Comparison of ENCODE assay signal across 1 cellular context in the genomic region with DNA sequence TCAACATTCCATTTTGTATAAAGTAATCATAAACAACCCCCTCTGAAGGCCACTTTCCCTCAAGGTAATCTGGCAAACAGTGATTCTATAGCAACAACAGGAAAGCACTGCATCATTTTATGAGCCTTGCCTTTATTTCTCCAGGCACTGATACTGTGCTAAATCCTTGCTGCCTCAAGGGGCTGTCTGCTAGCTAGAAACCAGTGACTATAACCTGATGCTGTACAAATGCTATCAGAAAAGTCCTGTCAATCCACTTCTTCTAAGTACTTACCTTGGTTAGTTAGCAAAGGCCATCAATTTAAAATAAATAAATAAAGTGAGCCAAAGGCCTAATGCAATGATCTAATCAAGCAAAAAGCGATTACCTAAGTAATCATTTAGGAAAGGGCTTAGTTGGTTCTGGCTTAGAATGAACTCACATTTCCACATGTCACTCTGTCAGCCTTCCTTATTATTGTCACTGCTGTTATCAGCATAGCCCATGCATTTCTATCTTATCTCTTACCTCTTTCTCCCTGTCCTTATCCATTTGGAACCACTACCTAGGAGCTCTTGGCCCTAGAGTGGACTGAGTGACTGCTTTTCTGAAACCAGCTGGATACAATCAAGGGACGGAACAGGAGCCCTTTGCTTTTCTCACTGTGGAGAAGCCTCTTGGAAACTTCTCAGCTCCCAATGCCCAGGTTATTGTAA.
TF ChIP-seq lines count a peak whose summit lies in the region.

No MANE protein-coding gene starts in this region.

TF ChIP-seq in K562, 482 proteins besides CTCF, POLR2A, EP300 and RAD21 (continued from another document and continues in another):
- TF ChIP-seq, protein P1, sequence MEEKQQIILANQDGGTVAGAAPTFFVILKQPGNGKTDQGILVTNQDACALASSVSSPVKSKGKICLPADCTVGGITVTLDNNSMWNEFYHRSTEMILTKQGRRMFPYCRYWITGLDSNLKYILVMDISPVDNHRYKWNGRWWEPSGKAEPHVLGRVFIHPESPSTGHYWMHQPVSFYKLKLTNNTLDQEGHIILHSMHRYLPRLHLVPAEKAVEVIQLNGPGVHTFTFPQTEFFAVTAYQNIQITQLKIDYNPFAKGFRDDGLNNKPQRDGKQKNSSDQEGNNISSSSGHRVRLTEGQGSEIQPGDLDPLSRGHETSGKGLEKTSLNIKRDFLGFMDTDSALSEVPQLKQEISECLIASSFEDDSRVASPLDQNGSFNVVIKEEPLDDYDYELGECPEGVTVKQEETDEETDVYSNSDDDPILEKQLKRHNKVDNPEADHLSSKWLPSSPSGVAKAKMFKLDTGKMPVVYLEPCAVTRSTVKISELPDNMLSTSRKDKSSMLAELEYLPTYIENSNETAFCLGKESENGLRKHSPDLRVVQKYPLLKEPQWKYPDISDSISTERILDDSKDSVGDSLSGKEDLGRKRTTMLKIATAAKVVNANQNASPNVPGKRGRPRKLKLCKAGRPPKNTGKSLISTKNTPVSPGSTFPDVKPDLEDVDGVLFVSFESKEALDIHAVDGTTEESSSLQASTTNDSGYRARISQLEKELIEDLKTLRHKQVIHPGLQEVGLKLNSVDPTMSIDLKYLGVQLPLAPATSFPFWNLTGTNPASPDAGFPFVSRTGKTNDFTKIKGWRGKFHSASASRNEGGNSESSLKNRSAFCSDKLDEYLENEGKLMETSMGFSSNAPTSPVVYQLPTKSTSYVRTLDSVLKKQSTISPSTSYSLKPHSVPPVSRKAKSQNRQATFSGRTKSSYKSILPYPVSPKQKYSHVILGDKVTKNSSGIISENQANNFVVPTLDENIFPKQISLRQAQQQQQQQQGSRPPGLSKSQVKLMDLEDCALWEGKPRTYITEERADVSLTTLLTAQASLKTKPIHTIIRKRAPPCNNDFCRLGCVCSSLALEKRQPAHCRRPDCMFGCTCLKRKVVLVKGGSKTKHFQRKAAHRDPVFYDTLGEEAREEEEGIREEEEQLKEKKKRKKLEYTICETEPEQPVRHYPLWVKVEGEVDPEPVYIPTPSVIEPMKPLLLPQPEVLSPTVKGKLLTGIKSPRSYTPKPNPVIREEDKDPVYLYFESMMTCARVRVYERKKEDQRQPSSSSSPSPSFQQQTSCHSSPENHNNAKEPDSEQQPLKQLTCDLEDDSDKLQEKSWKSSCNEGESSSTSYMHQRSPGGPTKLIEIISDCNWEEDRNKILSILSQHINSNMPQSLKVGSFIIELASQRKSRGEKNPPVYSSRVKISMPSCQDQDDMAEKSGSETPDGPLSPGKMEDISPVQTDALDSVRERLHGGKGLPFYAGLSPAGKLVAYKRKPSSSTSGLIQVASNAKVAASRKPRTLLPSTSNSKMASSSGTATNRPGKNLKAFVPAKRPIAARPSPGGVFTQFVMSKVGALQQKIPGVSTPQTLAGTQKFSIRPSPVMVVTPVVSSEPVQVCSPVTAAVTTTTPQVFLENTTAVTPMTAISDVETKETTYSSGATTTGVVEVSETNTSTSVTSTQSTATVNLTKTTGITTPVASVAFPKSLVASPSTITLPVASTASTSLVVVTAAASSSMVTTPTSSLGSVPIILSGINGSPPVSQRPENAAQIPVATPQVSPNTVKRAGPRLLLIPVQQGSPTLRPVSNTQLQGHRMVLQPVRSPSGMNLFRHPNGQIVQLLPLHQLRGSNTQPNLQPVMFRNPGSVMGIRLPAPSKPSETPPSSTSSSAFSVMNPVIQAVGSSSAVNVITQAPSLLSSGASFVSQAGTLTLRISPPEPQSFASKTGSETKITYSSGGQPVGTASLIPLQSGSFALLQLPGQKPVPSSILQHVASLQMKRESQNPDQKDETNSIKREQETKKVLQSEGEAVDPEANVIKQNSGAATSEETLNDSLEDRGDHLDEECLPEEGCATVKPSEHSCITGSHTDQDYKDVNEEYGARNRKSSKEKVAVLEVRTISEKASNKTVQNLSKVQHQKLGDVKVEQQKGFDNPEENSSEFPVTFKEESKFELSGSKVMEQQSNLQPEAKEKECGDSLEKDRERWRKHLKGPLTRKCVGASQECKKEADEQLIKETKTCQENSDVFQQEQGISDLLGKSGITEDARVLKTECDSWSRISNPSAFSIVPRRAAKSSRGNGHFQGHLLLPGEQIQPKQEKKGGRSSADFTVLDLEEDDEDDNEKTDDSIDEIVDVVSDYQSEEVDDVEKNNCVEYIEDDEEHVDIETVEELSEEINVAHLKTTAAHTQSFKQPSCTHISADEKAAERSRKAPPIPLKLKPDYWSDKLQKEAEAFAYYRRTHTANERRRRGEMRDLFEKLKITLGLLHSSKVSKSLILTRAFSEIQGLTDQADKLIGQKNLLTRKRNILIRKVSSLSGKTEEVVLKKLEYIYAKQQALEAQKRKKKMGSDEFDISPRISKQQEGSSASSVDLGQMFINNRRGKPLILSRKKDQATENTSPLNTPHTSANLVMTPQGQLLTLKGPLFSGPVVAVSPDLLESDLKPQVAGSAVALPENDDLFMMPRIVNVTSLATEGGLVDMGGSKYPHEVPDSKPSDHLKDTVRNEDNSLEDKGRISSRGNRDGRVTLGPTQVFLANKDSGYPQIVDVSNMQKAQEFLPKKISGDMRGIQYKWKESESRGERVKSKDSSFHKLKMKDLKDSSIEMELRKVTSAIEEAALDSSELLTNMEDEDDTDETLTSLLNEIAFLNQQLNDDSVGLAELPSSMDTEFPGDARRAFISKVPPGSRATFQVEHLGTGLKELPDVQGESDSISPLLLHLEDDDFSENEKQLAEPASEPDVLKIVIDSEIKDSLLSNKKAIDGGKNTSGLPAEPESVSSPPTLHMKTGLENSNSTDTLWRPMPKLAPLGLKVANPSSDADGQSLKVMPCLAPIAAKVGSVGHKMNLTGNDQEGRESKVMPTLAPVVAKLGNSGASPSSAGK (IDR thresholded peaks at IDR 0.05): no peak
- no peak for TF ChIP-seq NFE2 (IDR thresholded peaks at IDR 0.05; ENCODE audit: low read depth)
- TF ChIP-seq JUN (IDR thresholded peaks at IDR 0.05; ENCODE audit: borderline replicate concordance, low read depth, low read length): no peak
- TF ChIP-seq JUN (CRISPR knock-in tag; IDR thresholded peaks at IDR 0.05; ENCODE audit: borderline replicate concordance): no peak
- no peak for TF ChIP-seq NR3C1 (CRISPR knock-in tag; IDR thresholded peaks at IDR 0.05)
- TF ChIP-seq CHD4 (IDR thresholded peaks at IDR 0.05; ENCODE audit: insufficient read depth, insufficient replicate concordance, low read depth, low read length, poor library complexity, severe bottlenecking): no peak
- TF ChIP-seq, protein P2, sequence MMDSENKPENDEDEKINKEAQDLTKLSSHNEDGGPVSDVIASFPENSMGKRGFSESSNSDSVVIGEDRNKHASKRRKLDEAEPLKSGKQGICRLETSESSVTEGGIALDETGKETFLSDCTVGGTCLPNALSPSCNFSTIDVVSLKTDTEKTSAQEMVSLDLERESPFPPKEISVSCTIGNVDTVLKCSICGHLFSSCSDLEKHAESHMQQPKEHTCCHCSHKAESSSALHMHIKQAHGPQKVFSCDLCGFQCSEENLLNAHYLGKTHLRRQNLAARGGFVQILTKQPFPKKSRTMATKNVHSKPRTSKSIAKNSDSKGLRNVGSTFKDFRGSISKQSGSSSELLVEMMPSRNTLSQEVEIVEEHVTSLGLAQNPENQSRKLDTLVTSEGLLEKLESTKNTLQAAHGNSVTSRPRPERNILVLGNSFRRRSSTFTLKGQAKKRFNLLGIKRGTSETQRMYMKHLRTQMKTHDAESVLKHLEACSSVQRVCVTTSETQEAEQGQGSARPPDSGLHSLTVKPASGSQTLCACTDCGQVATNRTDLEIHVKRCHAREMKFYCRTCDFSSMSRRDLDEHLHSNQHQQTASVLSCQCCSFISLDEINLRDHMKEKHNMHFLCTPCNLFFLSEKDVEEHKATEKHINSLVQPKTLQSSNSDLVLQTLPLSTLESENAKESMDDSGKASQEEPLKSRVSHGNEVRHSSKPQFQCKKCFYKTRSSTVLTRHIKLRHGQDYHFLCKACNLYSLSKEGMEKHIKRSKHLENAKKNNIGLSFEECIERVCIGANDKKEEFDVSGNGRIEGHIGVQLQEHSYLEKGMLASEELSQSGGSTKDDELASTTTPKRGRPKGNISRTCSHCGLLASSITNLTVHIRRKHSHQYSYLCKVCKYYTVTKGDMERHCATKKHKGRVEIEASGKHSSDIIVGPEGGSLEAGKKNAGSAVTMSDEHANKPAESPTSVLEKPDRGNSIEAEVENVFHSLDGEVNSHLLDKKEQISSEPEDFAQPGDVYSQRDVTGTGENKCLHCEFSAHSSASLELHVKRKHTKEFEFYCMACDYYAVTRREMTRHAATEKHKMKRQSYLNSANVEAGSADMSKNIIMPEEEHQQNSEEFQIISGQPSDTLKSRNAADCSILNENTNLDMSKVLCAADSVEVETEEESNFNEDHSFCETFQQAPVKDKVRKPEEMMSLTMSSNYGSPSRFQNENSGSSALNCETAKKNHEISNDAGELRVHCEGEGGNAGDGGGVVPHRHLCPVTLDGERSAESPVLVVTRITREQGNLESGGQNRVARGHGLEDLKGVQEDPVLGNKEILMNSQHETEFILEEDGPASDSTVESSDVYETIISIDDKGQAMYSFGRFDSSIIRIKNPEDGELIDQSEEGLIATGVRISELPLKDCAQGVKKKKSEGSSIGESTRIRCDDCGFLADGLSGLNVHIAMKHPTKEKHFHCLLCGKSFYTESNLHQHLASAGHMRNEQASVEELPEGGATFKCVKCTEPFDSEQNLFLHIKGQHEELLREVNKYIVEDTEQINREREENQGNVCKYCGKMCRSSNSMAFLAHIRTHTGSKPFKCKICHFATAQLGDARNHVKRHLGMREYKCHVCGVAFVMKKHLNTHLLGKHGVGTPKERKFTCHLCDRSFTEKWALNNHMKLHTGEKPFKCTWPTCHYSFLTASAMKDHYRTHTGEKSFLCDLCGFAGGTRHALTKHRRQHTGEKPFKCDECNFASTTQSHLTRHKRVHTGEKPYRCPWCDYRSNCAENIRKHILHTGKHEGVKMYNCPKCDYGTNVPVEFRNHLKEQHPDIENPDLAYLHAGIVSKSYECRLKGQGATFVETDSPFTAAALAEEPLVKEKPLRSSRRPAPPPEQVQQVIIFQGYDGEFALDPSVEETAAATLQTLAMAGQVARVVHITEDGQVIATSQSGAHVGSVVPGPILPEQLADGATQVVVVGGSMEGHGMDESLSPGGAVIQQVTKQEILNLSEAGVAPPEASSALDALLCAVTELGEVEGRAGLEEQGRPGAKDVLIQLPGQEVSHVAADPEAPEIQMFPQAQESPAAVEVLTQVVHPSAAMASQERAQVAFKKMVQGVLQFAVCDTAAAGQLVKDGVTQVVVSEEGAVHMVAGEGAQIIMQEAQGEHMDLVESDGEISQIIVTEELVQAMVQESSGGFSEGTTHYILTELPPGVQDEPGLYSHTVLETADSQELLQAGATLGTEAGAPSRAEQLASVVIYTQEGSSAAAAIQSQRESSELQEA (IDR thresholded peaks at IDR 0.05; ENCODE audit: low read depth): no peak
- TF ChIP-seq, protein P3, sequence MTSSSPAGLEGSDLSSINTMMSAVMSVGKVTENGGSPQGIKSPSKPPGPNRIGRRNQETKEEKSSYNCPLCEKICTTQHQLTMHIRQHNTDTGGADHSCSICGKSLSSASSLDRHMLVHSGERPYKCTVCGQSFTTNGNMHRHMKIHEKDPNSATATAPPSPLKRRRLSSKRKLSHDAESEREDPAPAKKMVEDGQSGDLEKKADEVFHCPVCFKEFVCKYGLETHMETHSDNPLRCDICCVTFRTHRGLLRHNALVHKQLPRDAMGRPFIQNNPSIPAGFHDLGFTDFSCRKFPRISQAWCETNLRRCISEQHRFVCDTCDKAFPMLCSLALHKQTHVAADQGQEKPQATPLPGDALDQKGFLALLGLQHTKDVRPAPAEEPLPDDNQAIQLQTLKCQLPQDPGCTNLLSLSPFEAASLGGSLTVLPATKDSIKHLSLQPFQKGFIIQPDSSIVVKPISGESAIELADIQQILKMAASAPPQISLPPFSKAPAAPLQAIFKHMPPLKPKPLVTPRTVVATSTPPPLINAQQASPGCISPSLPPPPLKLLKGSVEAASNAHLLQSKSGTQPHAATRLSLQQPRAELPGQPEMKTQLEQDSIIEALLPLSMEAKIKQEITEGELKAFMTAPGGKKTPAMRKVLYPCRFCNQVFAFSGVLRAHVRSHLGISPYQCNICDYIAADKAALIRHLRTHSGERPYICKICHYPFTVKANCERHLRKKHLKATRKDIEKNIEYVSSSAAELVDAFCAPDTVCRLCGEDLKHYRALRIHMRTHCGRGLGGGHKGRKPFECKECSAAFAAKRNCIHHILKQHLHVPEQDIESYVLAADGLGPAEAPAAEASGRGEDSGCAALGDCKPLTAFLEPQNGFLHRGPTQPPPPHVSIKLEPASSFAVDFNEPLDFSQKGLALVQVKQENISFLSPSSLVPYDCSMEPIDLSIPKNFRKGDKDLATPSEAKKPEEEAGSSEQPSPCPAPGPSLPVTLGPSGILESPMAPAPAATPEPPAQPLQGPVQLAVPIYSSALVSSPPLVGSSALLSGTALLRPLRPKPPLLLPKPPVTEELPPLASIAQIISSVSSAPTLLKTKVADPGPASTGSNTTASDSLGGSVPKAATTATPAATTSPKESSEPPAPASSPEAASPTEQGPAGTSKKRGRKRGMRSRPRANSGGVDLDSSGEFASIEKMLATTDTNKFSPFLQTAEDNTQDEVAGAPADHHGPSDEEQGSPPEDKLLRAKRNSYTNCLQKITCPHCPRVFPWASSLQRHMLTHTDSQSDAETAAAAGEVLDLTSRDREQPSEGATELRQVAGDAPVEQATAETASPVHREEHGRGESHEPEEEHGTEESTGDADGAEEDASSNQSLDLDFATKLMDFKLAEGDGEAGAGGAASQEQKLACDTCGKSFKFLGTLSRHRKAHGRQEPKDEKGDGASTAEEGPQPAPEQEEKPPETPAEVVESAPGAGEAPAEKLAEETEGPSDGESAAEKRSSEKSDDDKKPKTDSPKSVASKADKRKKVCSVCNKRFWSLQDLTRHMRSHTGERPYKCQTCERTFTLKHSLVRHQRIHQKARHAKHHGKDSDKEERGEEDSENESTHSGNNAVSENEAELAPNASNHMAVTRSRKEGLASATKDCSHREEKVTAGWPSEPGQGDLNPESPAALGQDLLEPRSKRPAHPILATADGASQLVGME (CRISPR knock-in tag; IDR thresholded peaks at IDR 0.05): no peak
- TF ChIP-seq NFATC3 (IDR thresholded peaks at IDR 0.05): no peak
- TF ChIP-seq, protein P4, sequence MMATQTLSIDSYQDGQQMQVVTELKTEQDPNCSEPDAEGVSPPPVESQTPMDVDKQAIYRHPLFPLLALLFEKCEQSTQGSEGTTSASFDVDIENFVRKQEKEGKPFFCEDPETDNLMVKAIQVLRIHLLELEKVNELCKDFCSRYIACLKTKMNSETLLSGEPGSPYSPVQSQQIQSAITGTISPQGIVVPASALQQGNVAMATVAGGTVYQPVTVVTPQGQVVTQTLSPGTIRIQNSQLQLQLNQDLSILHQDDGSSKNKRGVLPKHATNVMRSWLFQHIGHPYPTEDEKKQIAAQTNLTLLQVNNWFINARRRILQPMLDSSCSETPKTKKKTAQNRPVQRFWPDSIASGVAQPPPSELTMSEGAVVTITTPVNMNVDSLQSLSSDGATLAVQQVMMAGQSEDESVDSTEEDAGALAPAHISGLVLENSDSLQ (IDR thresholded peaks at IDR 0.05): peak; percentile 89
- TF ChIP-seq, protein P5, sequence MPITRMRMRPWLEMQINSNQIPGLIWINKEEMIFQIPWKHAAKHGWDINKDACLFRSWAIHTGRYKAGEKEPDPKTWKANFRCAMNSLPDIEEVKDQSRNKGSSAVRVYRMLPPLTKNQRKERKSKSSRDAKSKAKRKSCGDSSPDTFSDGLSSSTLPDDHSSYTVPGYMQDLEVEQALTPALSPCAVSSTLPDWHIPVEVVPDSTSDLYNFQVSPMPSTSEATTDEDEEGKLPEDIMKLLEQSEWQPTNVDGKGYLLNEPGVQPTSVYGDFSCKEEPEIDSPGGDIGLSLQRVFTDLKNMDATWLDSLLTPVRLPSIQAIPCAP (CRISPR knock-in tag; IDR thresholded peaks at IDR 0.05; ENCODE audit: borderline replicate concordance): no peak
- TF ChIP-seq OTX1 (CRISPR knock-in tag; IDR thresholded peaks at IDR 0.05): no peak
- no peak for TF ChIP-seq BCL6 (CRISPR knock-in tag; IDR thresholded peaks at IDR 0.05)
